ENCODE assay signal across 1 cellular context in the genomic region with DNA sequence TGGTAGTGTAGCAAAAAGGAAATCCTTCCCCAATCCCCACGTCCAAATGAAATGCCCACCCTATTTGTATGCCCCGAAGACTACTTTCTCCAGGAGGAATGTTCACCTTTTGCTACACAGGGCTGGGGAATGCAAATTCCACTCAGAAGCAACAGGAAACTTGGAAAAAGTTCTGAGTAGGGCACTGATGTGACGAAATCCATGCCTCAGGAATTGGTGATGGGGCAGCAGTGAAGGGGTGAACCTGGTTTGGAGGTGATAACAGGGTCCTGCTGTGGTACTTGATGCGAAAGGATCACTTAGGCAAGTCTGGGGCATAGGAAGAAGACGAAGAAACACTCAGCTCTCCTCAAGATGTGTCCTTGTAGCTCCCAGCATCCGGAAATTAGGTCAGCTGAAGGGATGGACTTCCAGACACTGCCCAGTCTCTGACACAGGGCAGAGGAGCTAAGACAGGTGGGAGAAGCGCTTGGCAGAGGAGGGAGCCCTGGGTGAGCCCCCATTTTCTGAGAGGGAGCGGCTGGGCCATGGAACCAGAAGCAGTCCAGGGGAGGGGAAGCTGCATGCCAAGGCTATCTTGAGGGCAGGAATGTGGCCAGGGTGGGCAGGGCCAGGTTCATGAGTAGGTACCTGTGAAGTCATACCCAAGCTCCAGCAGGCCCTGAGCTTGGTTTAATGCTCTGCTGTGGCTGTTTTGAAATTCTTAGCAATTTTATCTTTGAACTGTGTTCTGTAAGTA.
TF ChIP-seq lines count a peak whose summit lies in the region.

No MANE protein-coding gene starts in this region.

TF ChIP-seq in H1, 55 proteins besides CTCF, POLR2A, EP300 and RAD21:
- TF ChIP-seq EZH2 (IDR thresholded peaks at IDR 0.05; ENCODE audit: low read depth, low read length, severe bottlenecking) (no peak), SP2 (IDR thresholded peaks at IDR 0.05; ENCODE audit: low read length) (no peak), FOSL1 (IDR thresholded peaks at IDR 0.05; ENCODE audit: insufficient read depth, low read depth, low read length) (no peak), NRF1 (IDR thresholded peaks at IDR 0.05; ENCODE audit: low read depth, low read length) (no peak), JUN (IDR thresholded peaks at IDR 0.05; ENCODE audit: low read depth, low read length) (no peak), YY1 (IDR thresholded peaks at IDR 0.05; ENCODE audit: low read depth, low read length) (no peak)
- TF ChIP-seq, protein P1, sequence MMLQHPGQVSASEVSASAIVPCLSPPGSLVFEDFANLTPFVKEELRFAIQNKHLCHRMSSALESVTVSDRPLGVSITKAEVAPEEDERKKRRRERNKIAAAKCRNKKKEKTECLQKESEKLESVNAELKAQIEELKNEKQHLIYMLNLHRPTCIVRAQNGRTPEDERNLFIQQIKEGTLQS (IDR thresholded peaks at IDR 0.05; ENCODE audit: insufficient read depth, low read depth, low read length) = no peak
